8 cellular contexts compared by ENCODE assay signal in genomic region chr9:128254855-128255759, GRCh38. TPM values are rescaled to one million over a fixed set of nuclear protein-coding genes. Genes with fewer than 3 reads are reported as not detected.
DNase-seq lines count a peak whose midpoint lies in the region; ATAC-seq and TF ChIP-seq lines count a peak whose summit lies in the region.

No MANE protein-coding gene starts in this region.

- H3K4me2 ChIP-seq in OCI-LY3 (ENCODE audit: low read length), result no peak overlapping the region

- peaks cover 18% of the 10 kb centered on the region for H3K27me3 ChIP-seq in OCI-LY3 (ENCODE audit: low read depth, low read length)

- no peaks in the 10 kb centered on the region for H4K20me1 ChIP-seq in OCI-LY3 (ENCODE audit: insufficient read depth, low read length)

- H3K9me3 ChIP-seq in OCI-LY3 (ENCODE audit: insufficient read depth, low read length), result no peaks in the 10 kb centered on the region

- H3K79me2 ChIP-seq in OCI-LY3 (ENCODE audit: low read length), result no peaks in the 10 kb centered on the region

- no peak overlapping the region for H3K4me3 ChIP-seq in OCI-LY3 (ENCODE audit: low read length)
- no peak overlapping the region for H3K4me3 ChIP-seq in foreskin fibroblast (ENCODE audit: low read depth in 1 of 2, low read length in 2 of 2)

- no peak overlapping the region for H3K4me3 Mint-ChIP-seq in osteocyte (ENCODE audit: unreplicated experiment)

- no peak overlapping the region for H2AFZ ChIP-seq in OCI-LY3 (ENCODE audit: low read depth, low read length)

- peak; percentile 83 for DNase-seq in AG08395 (ENCODE audit: low spot score)
- peak; percentile 82 for DNase-seq in GM13977 (ENCODE audit: low spot score)
- peak; percentile 30 for DNase-seq in activated T-helper 1 cell treated with Interleukin-2 at 50 U/mL for 16 hours (ENCODE audit: low read depth)
- peak in 1 of 2 donors; percentile 81 for DNase-seq in foreskin fibroblast
- DNase-seq in osteocyte (ENCODE audit: extremely low spot score, unreplicated experiment), result peak; percentile 91
- no peak for DNase-seq in T1000 (lab: John Stamatoyannopoulos, UW)

- in situ Hi-C loops in GM13977 (cut with MboI; ENCODE audit: low pct_unique_long_range_greater_than_20kb, low sequenced_read_pairs, unreplicated experiment), result no loop called here

- no peak for ATAC-seq in GM18511 (IDR thresholded peaks at IDR 0.05; ENCODE audit: unreplicated experiment)

- H3K4me1 Mint-ChIP-seq in osteocyte (ENCODE audit: unreplicated experiment), result peaks cover 2% of the 10 kb centered on the region

- no peaks in the 10 kb centered on the region for H3K27me3 Mint-ChIP-seq in osteocyte (ENCODE audit: unreplicated experiment)

- H3K27ac Mint-ChIP-seq in osteocyte (ENCODE audit: unreplicated experiment), result peak overlapping the region; percentile 18

- peak; percentile 89 for TF ChIP-seq CTCF in GM13977 (IDR thresholded peaks at IDR 0.05; ENCODE audit: extremely low read depth, insufficient read depth, missing control alignments)
- TF ChIP-seq CTCF in OCI-LY3 (IDR thresholded peaks at IDR 0.05; ENCODE audit: low read depth, low read length), result peak; percentile 78
- TF ChIP-seq CTCF in foreskin fibroblast (IDR thresholded peaks at IDR 0.05; ENCODE audit: low read depth, low read length), result peak; percentile 94
- TF ChIP-seq CTCF in osteocyte (IDR thresholded peaks at IDR 0.05), result peak; percentile 77

- H3K4me1 ChIP-seq in OCI-LY3 (ENCODE audit: low read length), result no peaks in the 10 kb centered on the region

- peaks cover 17% of the 10 kb centered on the region for H3K36me3 Mint-ChIP-seq in osteocyte (ENCODE audit: unreplicated experiment)

- no peaks in the 10 kb centered on the region for H3K36me3 ChIP-seq in OCI-LY3 (replicated peaks; ENCODE audit: low read depth, low read length)

- no peak overlapping the region for H3K27ac ChIP-seq in OCI-LY3 (ENCODE audit: low read length)

- H3K9ac ChIP-seq in OCI-LY3 (ENCODE audit: low read length), result no peak overlapping the region

- H3K9me3 Mint-ChIP-seq in osteocyte (ENCODE audit: unreplicated experiment), result no peaks in the 10 kb centered on the region

RNA-seq across cellular contexts. Expression of gene GOLGA2, which starts 20.7 kb away (rescaled TPM):
- 176 and 184 TPM in 2 replicates for total RNA-seq in osteocyte

RNA-seq across cellular contexts. Expression of gene SWI5, which starts 21.0 kb away (rescaled TPM):
- 24.7 and 26.4 TPM in 2 replicates for total RNA-seq in osteocyte

RNA-seq across cellular contexts. Expression of gene DNM1, which starts 51.9 kb away (rescaled TPM):
- total RNA-seq in osteocyte, result 40.2 and 45.4 TPM in 2 replicates
